Comparison of ENCODE assay signal across 19 cellular contexts in the genomic region with DNA sequence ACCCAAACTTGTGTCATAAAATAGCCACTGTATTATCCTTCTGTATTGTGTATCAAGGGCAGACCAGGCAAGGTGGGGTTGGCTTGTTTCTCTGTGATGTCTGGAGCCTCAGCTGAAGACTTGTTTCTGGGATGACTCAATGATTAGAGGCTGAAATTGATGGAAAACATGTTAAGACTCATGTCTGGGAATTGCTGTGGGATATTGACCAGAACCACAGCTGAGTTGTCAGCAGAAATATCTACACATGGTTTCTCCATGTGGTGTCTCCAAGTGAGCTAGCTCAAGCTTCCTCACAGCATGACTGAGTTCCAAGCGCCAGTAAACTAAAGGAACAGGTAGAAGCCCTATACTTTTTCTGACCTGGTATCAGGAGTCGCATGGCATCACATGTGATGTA.
A peak's percentile ranks its signal among the peaks of the same experiment; 100 is the strongest.
DNase-seq lines count a peak whose midpoint lies in the region; ATAC-seq and TF ChIP-seq lines count a peak whose summit lies in the region.
"Had no signal": no experiment of that assay in that cellular context is flagged by ENCODE, and none has a peak within 500 bp of the region (broad histone marks: within the 10 kb centered on the region; RNA-seq: fewer than 3 reads in every experiment).

No MANE protein-coding gene starts in this region.

- intact Hi-C loops in naive thymus-derived CD4-positive, alpha-beta T cell (cut with micrococcal nuclease) = no loop called here

- WGBS in smooth muscle cell (ENCODE audit: low lambda C conversion rate) = 94% methylated on average over 2 of the region's 2 CpGs

- H3K9ac ChIP-seq in smooth muscle cell (ENCODE audit: low read depth) = no peak overlapping the region
- H3K9ac ChIP-seq: GM23248 had no signal

- H3K36me3 Mint-ChIP-seq in naive thymus-derived CD4-positive, alpha-beta T cell = no peaks in the 10 kb centered on the region

- no peaks in the 10 kb centered on the region for H3K36me3 ChIP-seq in smooth muscle cell (ENCODE audit: low read depth)
- H3K36me3 ChIP-seq in naive thymus-derived CD4-positive, alpha-beta T cell (ENCODE audit: control insufficient read depth in 2 of 3, insufficient read depth in 3 of 3, low read length in 3 of 3) = no peaks in the 10 kb centered on the region
- H3K36me3 ChIP-seq: HAP-1 had no signal

- peaks cover 0 to 6% (median 0%) of the 10 kb centered on the region in 5 donors for H3K27me3 Mint-ChIP-seq in naive thymus-derived CD4-positive, alpha-beta T cell
- H3K27me3 Mint-ChIP-seq: CD4-positive, alpha-beta T cell had no signal

- H4K20me1 ChIP-seq in smooth muscle cell (ENCODE audit: low read depth) = no peaks in the 10 kb centered on the region

- H3K4me3 ChIP-seq in epithelial cell of esophagus (ENCODE audit: low read length) (no peak overlapping the region), smooth muscle cell (no peak overlapping the region)
- no peak overlapping the region for H3K4me3 ChIP-seq in naive thymus-derived CD4-positive, alpha-beta T cell (ENCODE audit: low read length)
- H3K4me3 ChIP-seq: GM12878, GM23248, HAP-1 had no signal

- TF ChIP-seq CTCF in epithelial cell of esophagus (IDR thresholded peaks at IDR 0.05; ENCODE audit: insufficient read depth, low read depth, low read length, missing control alignments) = no peak
- no peak for TF ChIP-seq CTCF in smooth muscle cell (IDR thresholded peaks at IDR 0.05; ENCODE audit: borderline replicate concordance, insufficient read depth, poor library complexity, severe bottlenecking)

- no peaks in the 10 kb centered on the region for H3K79me2 ChIP-seq in smooth muscle cell (ENCODE audit: low read depth)

- POLR2A ChIA-PET in naive thymus-derived CD4-positive, alpha-beta T cell (lab: Charles Lee) = no interaction called here

- H3K9me3 ChIP-seq in smooth muscle cell (replicated peaks; ENCODE audit: low read depth) = no peaks in the 10 kb centered on the region
- no peaks in the 10 kb centered on the region for H3K9me3 ChIP-seq in naive thymus-derived CD4-positive, alpha-beta T cell (ENCODE audit: control insufficient read depth in 2 of 3, low read length in 3 of 3)
- H3K9me3 ChIP-seq: Caco-2, HAP-1 had no signal

- H3K4me1 ChIP-seq in smooth muscle cell (ENCODE audit: low read depth) = no peaks in the 10 kb centered on the region
- H3K4me1 ChIP-seq in naive thymus-derived CD4-positive, alpha-beta T cell (ENCODE audit: control insufficient read depth in 2 of 2, insufficient read depth in 2 of 2, low read length in 2 of 2) = no peaks in the 10 kb centered on the region
- H3K4me1 ChIP-seq: Caco-2, HAP-1 had no signal

- no peaks in the 10 kb centered on the region for H3K9me3 Mint-ChIP-seq in naive thymus-derived CD4-positive, alpha-beta T cell
- H3K9me3 Mint-ChIP-seq: CD4-positive, alpha-beta T cell had no signal

- H3K27ac Mint-ChIP-seq in naive thymus-derived CD4-positive, alpha-beta T cell = no peak overlapping the region
- H3K27ac Mint-ChIP-seq: CD4-positive, alpha-beta T cell had no signal

- CTCF ChIA-PET in naive thymus-derived CD4-positive, alpha-beta T cell (lab: Charles Lee) = no interaction called here

- H3K4me3 Mint-ChIP-seq in naive thymus-derived CD4-positive, alpha-beta T cell = no peak overlapping the region
- H3K4me3 Mint-ChIP-seq: CD4-positive, alpha-beta T cell had no signal

- H3K27ac ChIP-seq in smooth muscle cell (ENCODE audit: low read depth) = peak overlapping the region; percentile 64
- no peak overlapping the region for H3K27ac ChIP-seq in naive thymus-derived CD4-positive, alpha-beta T cell (ENCODE audit: low read depth, low read length)
- H3K27ac ChIP-seq: C4-2B, GM23248, HL-60 had no signal

- H2AFZ ChIP-seq in smooth muscle cell (ENCODE audit: low read depth) = no peak overlapping the region
- H2AFZ ChIP-seq: GM23248 had no signal

- H3K4me1 Mint-ChIP-seq in naive thymus-derived CD4-positive, alpha-beta T cell = peaks cover 0 to 12% (median 4%) of the 10 kb centered on the region in 7 donors

- no peaks in the 10 kb centered on the region for H3K27me3 ChIP-seq in smooth muscle cell (ENCODE audit: low read depth)
- H3K27me3 ChIP-seq in naive thymus-derived CD4-positive, alpha-beta T cell (ENCODE audit: control insufficient read depth in 2 of 2, insufficient read depth in 2 of 2, low read length in 2 of 2) = no peaks in the 10 kb centered on the region

- H3F3A ChIP-seq in smooth muscle cell (ENCODE audit: low read depth) = no peaks in the 10 kb centered on the region

- DNase-seq in ELR (ENCODE audit: low read depth) (peak; percentile 40), RPMI7951 (ENCODE audit: low read depth) (peak; percentile 50), epithelial cell of esophagus (ENCODE audit: low read depth) (peak; percentile 86), smooth muscle cell (lab: John Stamatoyannopoulos, UW; ENCODE audit: unreplicated experiment) (no peak), NCI-H2227 (lab: John Stamatoyannopoulos, UW; ENCODE audit: unreplicated experiment) (no peak)
- DNase-seq in naive thymus-derived CD4-positive, alpha-beta T cell = no peak
- DNase-seq: ACHN; AML-193; Caco-2; CD4-positive, alpha-beta T cell; DMS153; DMS79; GF-D8; GM23248 had no signal

- no peak for ATAC-seq in GM19455 (IDR thresholded peaks at IDR 0.05; ENCODE audit: unreplicated experiment)
- no peak for ATAC-seq in naive thymus-derived CD4-positive, alpha-beta T cell
- ATAC-seq: GM12878 had no signal

- no peak overlapping the region for H3K4me2 ChIP-seq in smooth muscle cell

Comparison
In these comparisons a context has a peak if more than half of its experiments do, and no peak if none do; other contexts are left out.
1. DNase-seq: peak in ELR (single experiment), RPMI7951 (single experiment) and epithelial cell of esophagus (single experiment); none in smooth muscle cell (single experiment), NCI-H2227 (single experiment) and naive thymus-derived CD4-positive, alpha-beta T cell (0 of 9).